Comparison of ENCODE assay signal across 1 cellular context in genomic region chr6:157717266-157717870, GRCh38.
TF ChIP-seq lines count a peak whose summit lies in the region.

No MANE protein-coding gene starts in this region.

TF ChIP-seq in GM23338, 12 proteins besides CTCF, POLR2A, EP300 and RAD21 (continued from another document):
- TF ChIP-seq ZNF462 (CRISPR knock-in tag; IDR thresholded peaks at IDR 0.05) (no peak), EZH2phosphoT487 (IDR thresholded peaks at IDR 0.05; ENCODE audit: unreplicated experiment) (no peak), NANOG (IDR thresholded peaks at IDR 0.05; ENCODE audit: borderline replicate concordance) (no peak), EZH2 (IDR thresholded peaks at IDR 0.05; ENCODE audit: low read depth, unreplicated experiment) (no peak), REST (IDR thresholded peaks at IDR 0.05; ENCODE audit: unreplicated experiment) (no peak), CREB1 (CRISPR knock-in tag; IDR thresholded peaks at IDR 0.05; ENCODE audit: low read depth) (no peak), POLR2AphosphoS5 (IDR thresholded peaks at IDR 0.05; ENCODE audit: low read depth) (no peak), STAT1 (IDR thresholded peaks at IDR 0.05; ENCODE audit: unreplicated experiment) (no peak), ZNF331 (CRISPR knock-in tag; IDR thresholded peaks at IDR 0.05; ENCODE audit: low read depth) (no peak), ETS1 (IDR thresholded peaks at IDR 0.05) (no peak)
